ENCODE assay signal across 19 cellular contexts in the genomic region with DNA sequence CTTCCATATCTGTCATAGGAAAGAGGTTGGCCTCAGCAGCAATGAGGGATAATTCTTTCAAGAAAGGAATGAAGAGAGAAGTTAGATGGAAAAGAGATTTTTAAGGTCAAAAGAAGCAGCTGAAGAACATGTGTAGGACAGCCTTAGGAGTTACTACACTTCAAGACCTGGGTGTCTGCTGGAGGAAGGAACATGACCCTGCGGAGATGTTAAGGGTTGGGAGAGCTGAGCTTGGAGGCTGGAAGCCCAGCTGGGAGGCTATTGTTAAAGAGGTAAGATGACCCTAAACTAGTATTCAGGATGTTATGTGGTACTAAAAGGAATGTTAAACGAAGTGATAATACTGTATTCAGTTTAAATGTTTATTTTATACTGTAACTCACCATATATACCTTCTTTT.
"Had no signal": no experiment of that assay in that cellular context is flagged by ENCODE, and none has a peak within 500 bp of the region (broad histone marks: within the 10 kb centered on the region; RNA-seq: fewer than 3 reads in every experiment).

No MANE protein-coding gene starts in this region.

- H3K4me1 ChIP-seq: colonic mucosa, neural progenitor cell, suprapubic skin had no signal

- FAIRE-seq: endothelial cell of umbilical vein, frontal cortex had no signal

- H3K36me3 ChIP-seq: colonic mucosa, neural progenitor cell, ovary, suprapubic skin, upper lobe of left lung, uterus had no signal

- H3K9me3 ChIP-seq: colonic mucosa, mucosa of descending colon, ovary, suprapubic skin, tibial artery, upper lobe of left lung, uterus had no signal

- H3K36me3 Mint-ChIP-seq: natural killer cell had no signal

- H3K9ac ChIP-seq: neural progenitor cell had no signal

- H3K27ac Mint-ChIP-seq: natural killer cell had no signal

- H3K4me3 Mint-ChIP-seq: natural killer cell, neural progenitor cell had no signal

- H3K27ac ChIP-seq: colonic mucosa, neural progenitor cell, ovary, suprapubic skin, upper lobe of left lung had no signal

- ATAC-seq: left colon, mucosa of descending colon, natural killer cell, right cardiac atrium had no signal

- H3K4me3 ChIP-seq: colonic mucosa, mucosa of descending colon, neural progenitor cell, ovary, smooth muscle cell, suprapubic skin, tibial artery, upper lobe of left lung, uterus had no signal

- H3K27me3 ChIP-seq: colonic mucosa, neural progenitor cell, ovary, suprapubic skin, tibial artery, upper lobe of left lung, uterus had no signal

- DNase-seq: colonic mucosa; dermis blood vessel endothelial cell; erythroblast; left colon; mucosa of descending colon; natural killer cell; nucleus accumbens; ovary; right cardiac atrium; stimulated activated CD4-positive, alpha-beta T cell treated with anti-CD3 and anti-CD28 coated beads, Interleukin-2, amount 100 ng/mL, for 48 hours; stimulated activated naive CD4-positive, alpha-beta T cell treated with Interleukin-2 at 50 U/mL for 16 hours; tibial artery; upper lobe of left lung; uterus had no signal
